In genomic region chr14:73943083-73943482, GRCh38 we compare ENCODE assay signal across 8 cellular contexts. TPM values are rescaled to one million over a fixed set of nuclear protein-coding genes. Genes with fewer than 3 reads are reported as not detected.
DNase-seq lines count a peak whose midpoint lies in the region; ATAC-seq and TF ChIP-seq lines count a peak whose summit lies in the region.

No MANE protein-coding gene starts in this region.

- H3K27me3 Mint-ChIP-seq in T-helper 17 cell (no peaks in the 10 kb centered on the region), neural progenitor cell (ENCODE audit: insufficient read depth, low read depth) (peaks cover 6% of the 10 kb centered on the region)

- H3K4me1 ChIP-seq in left ventricle myocardium inferior (no peaks in the 10 kb centered on the region), upper lobe of right lung (peaks cover 10% of the 10 kb centered on the region), neural progenitor cell (no peaks in the 10 kb centered on the region)

- H3K36me3 Mint-ChIP-seq in T-helper 17 cell (ENCODE audit: low read depth) = peaks cover 8% of the 10 kb centered on the region
- H3K36me3 Mint-ChIP-seq in neural progenitor cell = no peaks in the 10 kb centered on the region

- H3K9me3 ChIP-seq in left ventricle myocardium inferior (replicated peaks) (no peaks in the 10 kb centered on the region), T-helper 17 cell (ENCODE audit: control insufficient read depth, low read length, poor library complexity, severe bottlenecking) (no peaks in the 10 kb centered on the region), upper lobe of right lung (no peaks in the 10 kb centered on the region), neural progenitor cell (ENCODE audit: low read depth) (no peaks in the 10 kb centered on the region)

- no peaks in the 10 kb centered on the region for H3K27me3 ChIP-seq in left ventricle myocardium inferior (ENCODE audit: low read depth)
- H3K27me3 ChIP-seq in upper lobe of right lung = no peaks in the 10 kb centered on the region
- no peaks in the 10 kb centered on the region for H3K27me3 ChIP-seq in neural progenitor cell

- no peak overlapping the region for H3K9ac ChIP-seq in neural progenitor cell

- no peak overlapping the region for H3K4me2 ChIP-seq in neural progenitor cell

- H3K36me3 ChIP-seq in left ventricle myocardium inferior (peaks cover 38% of the 10 kb centered on the region), upper lobe of right lung (peaks cover 12% of the 10 kb centered on the region), neural progenitor cell (no peaks in the 10 kb centered on the region)

- H3K4me3 Mint-ChIP-seq in T-helper 17 cell (peak overlapping the region; percentile 31), neural progenitor cell (no peak overlapping the region)

- H3K27ac Mint-ChIP-seq in T-helper 17 cell (peak overlapping the region; percentile 80), neural progenitor cell (no peak overlapping the region)

- intact Hi-C loops in Right ventricle myocardium superior (cut with DNase I) = no loop called here
- intact Hi-C loops in left ventricle myocardium inferior (cut with micrococcal nuclease) = no loop called here
- intact Hi-C loops in left cardiac atrium (cut with DNase I) = no loop called here
- intact Hi-C loops in upper lobe of right lung (cut with DNase I) = no loop called here

- H4K20me1 ChIP-seq in neural progenitor cell (ENCODE audit: low read depth) = no peaks in the 10 kb centered on the region

- H2AFZ ChIP-seq in neural progenitor cell (replicated peaks) = no peak overlapping the region

- H3K9me3 Mint-ChIP-seq in neural progenitor cell = no peaks in the 10 kb centered on the region

- DNase-seq in Right ventricle myocardium superior (no peak), left ventricle myocardium inferior (no peak), T-helper 17 cell (no peak), left cardiac atrium (no peak), upper lobe of right lung (no peak), neural progenitor cell (ENCODE audit: low spot score) (no peak), DMS153 (lab: John Stamatoyannopoulos, UW) (no peak)

- H3K4me3 ChIP-seq in left ventricle myocardium inferior (no peak overlapping the region), upper lobe of right lung (no peak overlapping the region), neural progenitor cell (no peak overlapping the region)

- peak; percentile 80 for ATAC-seq in Right ventricle myocardium superior (ENCODE audit: poor library complexity)
- ATAC-seq in T-helper 17 cell = no peak
- peak; percentile 69 to 78 for ATAC-seq in left cardiac atrium
- ATAC-seq in upper lobe of right lung = peak; percentile 79
- no peak for ATAC-seq in HG03175 (IDR thresholded peaks at IDR 0.05; ENCODE audit: unreplicated experiment)

- H3K27ac ChIP-seq in left ventricle myocardium inferior (replicated peaks) (no peak overlapping the region), upper lobe of right lung (no peak overlapping the region), neural progenitor cell (no peak overlapping the region)

- TF ChIP-seq CTCF in left ventricle myocardium inferior (IDR thresholded peaks at IDR 0.05; ENCODE audit: borderline replicate concordance) (no peak), upper lobe of right lung (IDR thresholded peaks at IDR 0.05) (no peak), neural progenitor cell (IDR thresholded peaks at IDR 0.05) (no peak)

- H3K79me2 ChIP-seq in neural progenitor cell (ENCODE audit: low read depth) = no peaks in the 10 kb centered on the region

- no peaks in the 10 kb centered on the region for H3F3A ChIP-seq in neural progenitor cell (ENCODE audit: low read depth)

- H3K4me1 Mint-ChIP-seq in T-helper 17 cell (peaks cover 7% of the 10 kb centered on the region), neural progenitor cell (no peaks in the 10 kb centered on the region)

RNA-seq across cellular contexts. Expression of gene FAM161B, which starts 6.8 kb away (rescaled TPM):
- total RNA-seq in Right ventricle myocardium superior (4.1 TPM), left ventricle myocardium inferior (4.7 TPM), T-helper 17 cell (1 to 10 TPM; 3.3 to 3.4 TPM), left cardiac atrium (1 to 10 TPM; 3.1 to 3.5 TPM), upper lobe of right lung (3.8 TPM), neural progenitor cell (ENCODE audit: low replicate concordance) (0.13 and 1.4 TPM in 2 replicates)

RNA-seq across cellular contexts. Expression of gene COQ6, which starts 7.0 kb away (rescaled TPM):
- total RNA-seq in Right ventricle myocardium superior (49.9 TPM), left ventricle myocardium inferior (49.8 TPM), T-helper 17 cell (10 to 100 TPM; 28.0 to 29.6 TPM), left cardiac atrium (10 to 100 TPM; 31.3 to 36.1 TPM), upper lobe of right lung (21.6 TPM), neural progenitor cell (ENCODE audit: low replicate concordance) (17.9 and 19.7 TPM in 2 replicates)

RNA-seq across cellular contexts. Expression of gene ZNF410, which starts 56.4 kb away (rescaled TPM):
- total RNA-seq in Right ventricle myocardium superior (14.7 TPM), left ventricle myocardium inferior (16.5 TPM), T-helper 17 cell (10 to 100 TPM; 92.7 to 97.8 TPM), left cardiac atrium (10 to 100 TPM; 19.2 to 28.8 TPM), upper lobe of right lung (50.6 TPM), neural progenitor cell (ENCODE audit: low replicate concordance) (55.1 and 56.4 TPM in 2 replicates)

Comparison
In these comparisons a context has a peak if more than half of its experiments do, and no peak if none do; other contexts are left out.
1. ATAC-seq: peak in Right ventricle myocardium superior (single experiment), left cardiac atrium (2 of 2) and upper lobe of right lung (single experiment); none in T-helper 17 cell (single experiment) and HG03175 (single experiment).